32 cellular contexts compared by ENCODE assay signal in the genomic region with DNA sequence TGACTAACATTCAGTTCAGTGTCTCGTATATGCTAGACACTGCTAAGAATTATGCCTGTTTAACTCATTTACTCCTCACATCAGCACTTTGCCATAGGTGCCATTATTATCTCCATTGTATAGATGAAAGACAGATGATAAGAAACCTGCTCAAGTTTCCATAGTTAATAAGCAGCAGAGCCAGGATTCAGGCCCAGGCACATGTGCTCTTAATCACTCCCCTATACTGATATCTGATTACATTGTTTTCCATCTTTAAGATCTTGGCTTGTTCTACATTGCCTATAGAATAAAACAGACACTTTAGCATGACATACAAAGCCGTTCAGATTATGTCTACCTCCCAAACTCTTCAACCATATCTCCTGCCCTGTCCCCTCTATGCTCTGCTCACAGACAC. TPM values are rescaled to one million over a fixed set of nuclear protein-coding genes. Genes with fewer than 3 reads are reported as not detected.
"Had no signal": no experiment of that assay in that cellular context is flagged by ENCODE, and none has a peak within 500 bp of the region (broad histone marks: within the 10 kb centered on the region; RNA-seq: fewer than 3 reads in every experiment).

No MANE protein-coding gene starts in this region.

- H3K9me3 ChIP-seq: left ventricle myocardium inferior, mucosa of descending colon, ovary, prostate gland, stomach, testis, thyroid gland, transverse colon, upper lobe of left lung, vagina had no signal

- H3K27me3 ChIP-seq: ovary, stomach, testis, thyroid gland, transverse colon, upper lobe of left lung, vagina had no signal

- FAIRE-seq: islet of Langerhans, kidney had no signal

- H3K36me3 ChIP-seq: left ventricle myocardium inferior, ovary, prostate gland, stomach, thyroid gland, transverse colon, upper lobe of left lung, vagina had no signal

- H3K4me3 ChIP-seq: left ventricle myocardium inferior, lung, mucosa of descending colon, ovary, prostate gland, skin epidermis, stomach, testis, thyroid gland, transverse colon, upper lobe of left lung, vagina had no signal

- DNase-seq: hypothalamus; immature natural killer cell; kidney; left colon; left ventricle myocardium inferior; midbrain; mucosa of descending colon; naive thymus-derived CD4-positive, alpha-beta T cell; ovary; retina; right cardiac atrium; stimulated activated CD4-positive, alpha-beta T cell treated with anti-CD3 and anti-CD28 coated beads, Interleukin-12 subunit alpha, Interleukin-12 subunit beta, amount 100 ng/mL, for 4 hours; stimulated activated CD4-positive, alpha-beta T cell treated with anti-CD3 and anti-CD28 coated beads, Interleukin-15, amount 100 ng/mL, for 24 hours; stimulated activated CD4-positive, alpha-beta T cell treated with anti-CD3 and anti-CD28 coated beads, Interleukin-2, amount 100 ng/mL, for 24 hours; stimulated activated CD4-positive, alpha-beta T cell treated with anti-CD3 and anti-CD28 coated beads, Interleukin-4, amount 100 ng/mL, for 1 hour; stimulated activated naive B cell treated with anti-CD40 and anti-IgM and Interleukin-4, amounts not matched to agents 10 μg/mL and 1 μg/mL and 100 μg/mL, for 72 hours; stimulated activated naive CD8-positive, alpha-beta T cell treated with anti-CD3 and anti-CD28 coated beads, Interleukin-15, Interleukin-2, amounts not matched to agents 100 U/mL and 50 U/mL, for 24 hours; stomach; testis; thyroid gland; transverse colon; upper lobe of left lung had no signal

- H3K4me1 ChIP-seq: left ventricle myocardium inferior, prostate gland, stomach, testis, thyroid gland, transverse colon, upper lobe of left lung, vagina had no signal

- H3K27ac ChIP-seq: left ventricle myocardium inferior, ovary, prostate gland, skin epidermis, stomach, testis, thyroid gland, transverse colon, upper lobe of left lung, vagina had no signal

- ATAC-seq: left colon; mucosa of descending colon; naive thymus-derived CD4-positive, alpha-beta T cell; natural killer cell treated with Interleukin-12 subunit alpha and Interleukin-12 subunit beta and Interleukin-15 and Interleukin-18, amount 100 ng/mL, for 72 hours; right cardiac atrium; sciatic nerve; stimulated activated naive B cell treated with anti-CD40 and anti-IgM and Interleukin-4, amounts not matched to agents 10 μg/mL and 1 μg/mL and 100 μg/mL, for 72 hours; stimulated activated naive CD8-positive, alpha-beta T cell treated with anti-CD3 and anti-CD28 coated beads, Interleukin-15, Interleukin-2, amounts not matched to agents 100 U/mL and 50 U/mL, for 24 hours had no signal

RNA-seq across cellular contexts. Expression of gene USH2A, which starts 30.5 kb away (rescaled TPM):
- total RNA-seq: mesenteric fat pad; naive thymus-derived CD4-positive, alpha-beta T cell; natural killer cell treated with Interleukin-12 subunit alpha and Interleukin-12 subunit beta and Interleukin-15 and Interleukin-18, amount 100 ng/mL, for 72 hours; omental fat pad had no signal
- polyA plus RNA-seq: immature natural killer cell; naive thymus-derived CD4-positive, alpha-beta T cell; stomach; urinary bladder had no signal
